8 cellular contexts compared by ENCODE assay signal in genomic region chr12:54116050-54116449, GRCh38.
DNase-seq lines count a peak whose midpoint lies in the region; FAIRE-seq and TF ChIP-seq lines count a peak whose summit lies in the region.
"Not testable (repeated sequence)": the region's sequence is repeated elsewhere in the genome, so short reads cannot be mapped to it uniquely, and the experiment has no call there.

No MANE protein-coding gene starts in this region.

- not testable (repeated sequence) for H3K36me3 ChIP-seq in osteoblast (ENCODE audit: insufficient read depth, low read length); tibial artery

- H3K9me3 ChIP-seq in osteoblast (ENCODE audit: low read depth, low read length); tibial artery: not testable (repeated sequence)

- in situ Hi-C loops in ACHN (cut with HindIII; ENCODE audit: low pct_ligation_motif_present, low pct_unique_long_range_greater_than_20kb, low sequenced_read_pairs); SK-MEL-5 (cut with HindIII; ENCODE audit: low pct_unique_long_range_greater_than_20kb, low sequenced_read_pairs): not testable (repeated sequence)

- H3K4me1 ChIP-seq in osteoblast (ENCODE audit: insufficient read depth, low read length) = not testable (repeated sequence)
- H3K4me1 ChIP-seq in tibial artery = peaks cover 0 to 44% (median 11%) of the 10 kb centered on the region in 4 donors

- intact Hi-C loops in tibial artery (cut with DNase I; ENCODE audit: low total_unique reads) = not testable (repeated sequence)

- TF ChIP-seq POLR2A in H54 (IDR thresholded peaks at IDR 0.05; ENCODE audit: low read depth, low read length) = not testable (repeated sequence)

- not testable (repeated sequence) for H3K79me2 ChIP-seq in osteoblast (ENCODE audit: insufficient read depth, low read length)

- not testable (repeated sequence) for H3K27me3 ChIP-seq in osteoblast (ENCODE audit: insufficient read depth, low read length); tibial artery

- H3K4me2 ChIP-seq in osteoblast (ENCODE audit: insufficient read depth, low read length) = peak overlapping the region; percentile 43

- DNase-seq in ACHN (peak; percentile 48), DMS79 (lab: John Stamatoyannopoulos, UW) (peak; percentile 20), H54 (ENCODE audit: insufficient read length, low spot score) (peak; percentile 37), SK-MEL-5 (ENCODE audit: low read depth, low spot score) (peak; percentile 8), fibroblast of mammary gland (ENCODE audit: low read depth) (peak; percentile 42), kidney glomerular epithelial cell (lab: John Stamatoyannopoulos, UW) (peak; percentile 32), osteoblast (ENCODE audit: insufficient read length, low spot score, missing footprints) (peak; percentile 93)
- not testable (repeated sequence) for DNase-seq in tibial artery

- not testable (repeated sequence) for H3K27ac ChIP-seq in osteoblast (ENCODE audit: low read depth, low read length)
- H3K27ac ChIP-seq in tibial artery = peak overlapping the region; percentile 54 to 64

- peak overlapping the region; percentile 56 for H2AFZ ChIP-seq in osteoblast (ENCODE audit: low read length)

- not testable (repeated sequence) for H3K4me3 ChIP-seq in fibroblast of mammary gland (ENCODE audit: control insufficient read depth, low read depth, low read length); osteoblast (ENCODE audit: insufficient read depth, low read length); tibial artery

- FAIRE-seq in H54 (lab: Jason Lieb, UNC) = not testable (repeated sequence)

- TF ChIP-seq CTCF in fibroblast of mammary gland (conservative IDR thresholded peaks at IDR 0.05; ENCODE audit: control insufficient read depth, insufficient read depth, low read depth, low read length); osteoblast (IDR thresholded peaks at IDR 0.05; ENCODE audit: extremely low read depth, low read depth, low read length); tibial artery (IDR thresholded peaks at IDR 0.05): not testable (repeated sequence)

- H4K20me1 ChIP-seq in osteoblast (ENCODE audit: insufficient read depth, low read length) = not testable (repeated sequence)
